In the genomic region with DNA sequence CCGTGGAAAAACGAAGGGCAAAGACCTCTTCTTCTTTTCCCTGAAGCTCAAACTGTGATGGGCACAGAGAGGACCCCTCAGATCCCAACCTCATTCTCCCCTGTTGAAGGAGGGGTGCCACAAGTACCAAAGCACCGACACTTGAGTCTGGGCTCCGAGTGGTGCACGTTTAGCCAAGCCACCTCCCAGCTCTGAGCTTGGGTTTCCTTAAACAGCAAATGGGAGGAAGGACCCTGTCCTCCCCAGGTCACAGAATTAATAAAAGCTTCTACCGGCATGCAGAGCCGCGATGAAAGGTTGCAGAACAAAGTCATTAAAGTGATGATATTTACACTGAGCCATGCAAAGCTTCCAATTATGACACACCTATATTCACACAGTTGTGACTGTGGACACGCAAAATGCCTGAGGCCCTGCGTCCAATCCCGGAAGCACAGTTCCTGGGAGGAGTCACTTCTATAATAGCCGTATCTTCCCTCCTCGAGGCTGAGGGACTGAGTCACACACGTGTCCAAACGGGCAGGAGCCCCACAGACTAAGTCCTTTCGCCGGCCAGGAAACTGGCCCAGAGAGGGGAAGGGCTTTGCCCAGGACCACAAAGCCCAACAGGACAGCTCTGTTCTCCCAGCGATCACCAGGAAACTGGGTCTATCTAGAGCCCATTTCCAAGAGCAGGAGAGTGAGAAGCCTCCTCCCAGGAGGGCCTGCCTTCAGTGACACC, we compare ENCODE assay signal across 8 cellular contexts. TPM values are rescaled to one million over a fixed set of nuclear protein-coding genes. Genes with fewer than 3 reads are reported as not detected.
DNase-seq lines count a peak whose midpoint lies in the region; ATAC-seq and TF ChIP-seq lines count a peak whose summit lies in the region.

No MANE protein-coding gene starts in this region.

- H3K36me3 ChIP-seq in Caco-2 (ENCODE audit: control insufficient read depth, insufficient read depth, low read length) (no peaks in the 10 kb centered on the region; the same call in 1 of the 2 replicates), IMR-90 (ENCODE audit: control insufficient read depth, insufficient read depth, low read length) (no peaks in the 10 kb centered on the region), mucosa of rectum (ENCODE audit: control insufficient read depth in 2 of 2, insufficient read depth in 2 of 2, low read length in 2 of 2) (peaks cover 0 to under 1% of the 10 kb centered on the region in 2 donors), vagina (no peaks in the 10 kb centered on the region)

- dilution Hi-C loops in IMR-90 (cut with HindIII; ENCODE audit: low sequenced_read_pairs, unreplicated experiment): no loop called here

- 0 out of 2 replicates have a peak, but pooled peaks have one; percentile 17 for TF ChIP-seq RAD21 in IMR-90 (IDR thresholded peaks at IDR 0.05; ENCODE audit: low read length)

- no peaks in the 10 kb centered on the region for H3K27me3 Mint-ChIP-seq in Caco-2 (ENCODE audit: insufficient read depth, unreplicated experiment)
- H3K27me3 Mint-ChIP-seq in T-cell: no peaks in the 10 kb centered on the region

- peak overlapping the region; percentile 87 for H2BK120ac ChIP-seq in IMR-90 (ENCODE audit: low read depth, low read length)

- peak overlapping the region; percentile 88 for H2AK5ac ChIP-seq in IMR-90 (ENCODE audit: low read depth, low read length)

- POLR2A ChIA-PET in Caco-2 (lab: Charles Lee): interaction anchor here (0.5 to 0.8 kb wide), 4 partner anchors 15 to 116 kb away, joined by 3 to 5 read pairs (median 5); a partner anchor contains a TSS
- POLR2A ChIA-PET in IMR-90 (lab: Charles Lee; ENCODE audit: unreplicated experiment): no interaction called here
- POLR2A ChIA-PET in T-cell (lab: Charles Lee): interaction anchor here in 1 of 2 donors (0.5 kb wide), 1 partner anchor 13 kb away, joined by 5 read pairs; no protein-coding TSS in a partner anchor

- H3K18ac ChIP-seq in IMR-90 (ENCODE audit: low read depth, low read length): peak overlapping the region; percentile 62

- H3K23ac ChIP-seq in IMR-90 (ENCODE audit: low read depth, low read length): peak overlapping the region; percentile 97

- 0% methylated on average over 6 of the region's 18 CpGs; no CpG with 5 or more reads in 1 of the 2 experiments for WGBS in IMR-90 (ENCODE audit: extremely low coverage in 2 of 2, insufficient read length in 1 of 2), 2 experiments

- H3K4me1 Mint-ChIP-seq in Caco-2 (ENCODE audit: low read depth, unreplicated experiment) (no peaks in the 10 kb centered on the region), T-cell (peaks cover 33 to 35% (median 34%) of the 10 kb centered on the region in 3 donors)

- H3K27me3 ChIP-seq in Caco-2 (replicated peaks; ENCODE audit: control insufficient read depth, insufficient read depth, low read length) (no peaks in the 10 kb centered on the region), IMR-90 (ENCODE audit: control insufficient read depth, insufficient read depth, low read length) (no peaks in the 10 kb centered on the region), mucosa of rectum (ENCODE audit: control insufficient read depth in 2 of 2, insufficient read depth in 2 of 2, low read length in 2 of 2) (no peaks in the 10 kb centered on the region), vagina (no peaks in the 10 kb centered on the region)

- H2AK9ac ChIP-seq in IMR-90 (replicated peaks; ENCODE audit: low read depth, low read length, poor library complexity): peak overlapping the region; percentile 82

- H3K56ac ChIP-seq in IMR-90 (ENCODE audit: extremely low read depth, insufficient read depth, low read length): peak overlapping the region; percentile 60

- peaks cover 33% of the 10 kb centered on the region for H3K36me3 Mint-ChIP-seq in Caco-2 (ENCODE audit: insufficient read depth, unreplicated experiment)
- no peaks in the 10 kb centered on the region for H3K36me3 Mint-ChIP-seq in T-cell

- H3K4ac ChIP-seq in IMR-90 (ENCODE audit: low read depth, low read length): peak overlapping the region; percentile 94

- H3K9ac ChIP-seq in IMR-90 (ENCODE audit: low read depth, low read length): peak overlapping the region; percentile 86
- H3K9ac ChIP-seq in mucosa of rectum (ENCODE audit: low read depth in 1 of 2, low read length in 2 of 2): peak overlapping the region; percentile 88 to 96

- peaks cover 0 to 30% of the 10 kb centered on the region in 2 experiments; a peak in 2 of 4 replicates for H3K79me1 ChIP-seq in IMR-90 (ENCODE audit: low read depth in 1 of 2, low read length in 2 of 2)

- peak overlapping the region; percentile 92 for H4K5ac ChIP-seq in IMR-90 (ENCODE audit: low read depth, low read length)

- DNase-seq in Caco-2 (peak; percentile 79 to 88), IMR-90 (peak; percentile 93), T-cell (no peak), epithelial cell of esophagus (ENCODE audit: low read depth) (peak; percentile 99), vagina (ENCODE audit: extremely low spot score in 2 of 2) (no peak)

- H3K27ac ChIP-seq in IMR-90 (ENCODE audit: insufficient read depth, low read length) (peak overlapping the region; percentile 97), mucosa of rectum (ENCODE audit: low read depth in 2 of 2, low read length in 2 of 2) (peak overlapping the region; percentile 99), vagina (peak overlapping the region; percentile 95)

- H2BK15ac ChIP-seq in IMR-90 (ENCODE audit: low read depth, low read length): peak overlapping the region; percentile 74; the same call in 2 of the 3 replicates

- H3K4me1 ChIP-seq in Caco-2 (peaks cover 13% of the 10 kb centered on the region), IMR-90 (ENCODE audit: control insufficient read depth, insufficient read depth, low read length) (peaks cover 21% of the 10 kb centered on the region), mucosa of rectum (ENCODE audit: control insufficient read depth in 2 of 2, insufficient read depth in 2 of 2, low read length in 2 of 2) (peaks cover 36 to 41% of the 10 kb centered on the region in 2 donors), vagina (peaks cover 33% of the 10 kb centered on the region)

- peak overlapping the region; percentile 93 for H3K27ac Mint-ChIP-seq in Caco-2 (ENCODE audit: unreplicated experiment)
- peak overlapping the region; percentile 83 to 94 for H3K27ac Mint-ChIP-seq in T-cell

- peak overlapping the region; percentile 86 for H3K4me3 Mint-ChIP-seq in Caco-2 (ENCODE audit: unreplicated experiment)
- H3K4me3 Mint-ChIP-seq in T-cell: peak overlapping the region; percentile 68 to 82 (median 71)

- peak overlapping the region; percentile 70 for H3K4me2 ChIP-seq in IMR-90 (ENCODE audit: low read depth, low read length)

- H3K9me3 ChIP-seq in Caco-2: no peaks in the 10 kb centered on the region
- H3K9me3 ChIP-seq in IMR-90 (ENCODE audit: control insufficient read depth, insufficient read depth, low read length): no peaks in the 10 kb centered on the region
- no peaks in the 10 kb centered on the region for H3K9me3 ChIP-seq in mucosa of rectum (ENCODE audit: control insufficient read depth in 2 of 2, low read length in 2 of 2)
- no peaks in the 10 kb centered on the region for H3K9me3 ChIP-seq in vagina

- BruUV-seq in Caco-2 (replicated peaks; lab: Mats Ljungman, UMichigan): no TSS peak
- no TSS peak for BruUV-seq in IMR-90 (replicated peaks; lab: Mats Ljungman, UMichigan)

- TF ChIP-seq CTCF in Caco-2 (IDR thresholded peaks at IDR 0.05; ENCODE audit: insufficient read depth in 1 of 2, low read depth in 1 of 2, low read length in 1 of 2, severe bottlenecking in 1 of 2, unreplicated experiment in 1 of 2) (no peak), IMR-90 (conservative IDR thresholded peaks at IDR 0.05; ENCODE audit: low read depth, low read length) (no peak), epithelial cell of esophagus (IDR thresholded peaks at IDR 0.05; ENCODE audit: insufficient read depth, low read depth, low read length, missing control alignments) (no peak), vagina (IDR thresholded peaks at IDR 0.05) (no peak)

- H4K20me1 ChIP-seq in IMR-90 (ENCODE audit: insufficient read depth, low read length): peaks cover 31% of the 10 kb centered on the region

- CTCF ChIA-PET in Caco-2 (lab: Charles Lee) (no interaction called here), IMR-90 (lab: Yijun Ruan, JAX) (no interaction called here), T-cell (lab: Charles Lee) (interaction anchor here in 1 of 2 donors (0.6 kb wide), 1 partner anchor 515 kb away, joined by 3 read pairs; no protein-coding TSS in a partner anchor)

- ATAC-seq in IMR-90 (ENCODE audit: low read depth): peak; percentile 51
- no peak for ATAC-seq in T-cell (replicated peaks in 1 of 4)
- ATAC-seq in GM18873 (IDR thresholded peaks at IDR 0.05; ENCODE audit: low FRiP score, unreplicated experiment): no peak
- ATAC-seq in GM21360 (IDR thresholded peaks at IDR 0.05; ENCODE audit: unreplicated experiment): no peak

- peaks cover 6% of the 10 kb centered on the region for H3K9me1 ChIP-seq in IMR-90 (ENCODE audit: insufficient read depth, low read length)

- peak overlapping the region; percentile 96 for H2AFZ ChIP-seq in IMR-90 (replicated peaks; ENCODE audit: low read length, poor library complexity)

- in situ Hi-C loops in IMR-90 (cut with MboI; ENCODE audit: low sequenced_read_pairs): no loop called here

- H4K91ac ChIP-seq in IMR-90 (ENCODE audit: insufficient read depth, low read depth, low read length): peak overlapping the region; percentile 94

- peak; percentile 29; the same call in 1 of the 2 replicates for TF ChIP-seq POLR2A in IMR-90 (IDR thresholded peaks at IDR 0.05; ENCODE audit: low read depth, low read length)
- no peak for TF ChIP-seq POLR2A in vagina (IDR thresholded peaks at IDR 0.05)

- intact Hi-C loops in Caco-2 (cut with micrococcal nuclease; ENCODE audit: unreplicated experiment) (loop anchor here (2.0 kb wide), 2 partner anchors 19 to 81 kb away; no protein-coding TSS in a partner anchor), IMR-90 (cut with micrococcal nuclease) (loop anchor here (2.0 kb wide), 1 partner anchor 79 kb away; no protein-coding TSS in a partner anchor), vagina (cut with DNase I) (loop anchor here (2.0 to 5.0 kb wide), 2 partner anchors 46 to 115 kb away; a partner anchor contains a TSS)

- H4K8ac ChIP-seq in IMR-90 (ENCODE audit: low read depth in 2 of 2, low read length in 2 of 2): peak overlapping the region; percentile 91 to 93

- no peaks in the 10 kb centered on the region for H3K9me3 Mint-ChIP-seq in Caco-2 (ENCODE audit: unreplicated experiment)
- H3K9me3 Mint-ChIP-seq in T-cell: no peaks in the 10 kb centered on the region

- H2BK5ac ChIP-seq in IMR-90 (ENCODE audit: low read depth, low read length, poor library complexity, severe bottlenecking): peak overlapping the region; percentile 99

- peak overlapping the region; percentile 95 for H3K14ac ChIP-seq in IMR-90 (replicated peaks; ENCODE audit: low read depth, low read length)

- H3K4me3 ChIP-seq in Caco-2 (ENCODE audit: low read depth, low read length) (peak overlapping the region; percentile 81), IMR-90 (ENCODE audit: insufficient read depth, low read depth, low read length) (peak overlapping the region; percentile 38; the same call in 1 of the 2 replicates), epithelial cell of esophagus (ENCODE audit: low read length) (peak overlapping the region; percentile 38), mucosa of rectum (ENCODE audit: low read length in 2 of 2) (peak overlapping the region; percentile 66 to 74), vagina (peak overlapping the region; percentile 68 to 83)

- H2BK20ac ChIP-seq in IMR-90 (ENCODE audit: low read depth, low read length): peak overlapping the region; percentile 79

RNA-seq across cellular contexts. Expression of a gene that starts 0.9 kb away (rescaled TPM):
- total RNA-seq in Caco-2 (2022): 129 and 139 TPM in 2 replicates
- 114 and 116 TPM in 2 replicates for total RNA-seq in IMR-90 (2012; rRNA removed)
- 270 and 276 TPM in 2 replicates for polyA plus RNA-seq in IMR-90 (2012; rRNA removed)
- polyA plus RNA-seq in IMR-90 (2012; cell fraction: cytosol; rRNA removed): 125 and 248 TPM in 2 replicates
- 504 and 679 TPM in 2 replicates for polyA plus RNA-seq in IMR-90 (2012; cell fraction: nucleus; rRNA removed; ENCODE audit: low replicate concordance)
- total RNA-seq in T-cell: 100 to 1,000 TPM; 105 to 142 (median 115) TPM
- 162 TPM for total RNA-seq in vagina

RNA-seq across cellular contexts. Expression of a gene that starts 45.3 kb away (rescaled TPM):
- total RNA-seq in Caco-2 (2022) (52.4 and 53.3 TPM in 2 replicates), IMR-90 (2012; rRNA removed) (9.1 and 9.2 TPM in 2 replicates), T-cell (10 to 100 TPM; 30.8 to 41.3 (median 35.8) TPM), vagina (50.8 TPM)
- polyA plus RNA-seq in IMR-90 (2012; rRNA removed): 81.1 and 87.5 TPM in 2 replicates
- polyA plus RNA-seq in IMR-90 (2012; cell fraction: cytosol; rRNA removed): 40.0 and 98.4 TPM in 2 replicates
- 132 and 272 TPM in 2 replicates for polyA plus RNA-seq in IMR-90 (2012; cell fraction: nucleus; rRNA removed; ENCODE audit: low replicate concordance)

Comparison
In these comparisons a context has a peak if more than half of its experiments do, and no peak if none do; other contexts are left out.
1. DNase-seq: peak in Caco-2 (2 of 2), IMR-90 (single experiment) and epithelial cell of esophagus (single experiment); none in T-cell (0 of 34) and vagina (0 of 2).
2. Peak in every context shown above with its lines, with median percentiles within 50 percentile points of each other: H3K4me3 ChIP-seq and H3K27ac ChIP-seq.